ENCODE assay signal across 8 cellular contexts in the genomic region with DNA sequence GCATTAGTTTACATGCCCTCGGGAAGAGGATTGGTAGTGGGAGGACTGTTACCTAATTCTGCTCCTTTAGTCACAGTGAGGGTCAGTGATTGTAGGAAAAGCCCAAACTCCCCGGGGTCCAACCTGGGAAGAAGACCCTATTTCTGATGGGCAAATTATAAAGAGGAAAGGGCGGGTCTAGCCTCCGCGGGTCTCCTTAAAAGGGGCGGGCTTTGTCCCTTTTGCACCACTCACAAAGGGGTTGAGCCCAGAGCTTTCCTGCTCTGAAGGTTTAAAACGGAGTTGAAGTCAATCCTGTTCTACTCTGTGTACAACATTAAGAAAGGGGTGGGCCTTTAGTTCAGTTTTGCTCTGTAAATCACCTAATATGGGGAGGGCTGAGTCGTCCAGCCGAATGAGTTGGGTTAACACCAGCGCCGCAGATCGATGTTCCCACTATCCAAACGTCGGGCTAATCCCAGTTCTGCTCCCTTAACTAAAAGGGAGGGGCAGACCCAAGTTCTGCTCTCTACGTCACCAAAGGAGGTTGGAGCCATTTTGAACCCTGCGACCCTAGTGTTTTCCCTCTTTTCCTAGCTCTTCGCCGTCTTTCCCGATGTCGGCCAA. TPM values are rescaled to one million over a fixed set of nuclear protein-coding genes. Genes with fewer than 3 reads are reported as not detected.
DNase-seq lines count a peak whose midpoint lies in the region; ATAC-seq and TF ChIP-seq lines count a peak whose summit lies in the region.

No MANE protein-coding gene starts in this region.

- H3K27me3 Mint-ChIP-seq in osteocyte (ENCODE audit: unreplicated experiment), result no peaks in the 10 kb centered on the region

- peak overlapping the region; percentile 98 for H3K4me3 ChIP-seq in WI38 (ENCODE audit: low read depth, low read length)
- H3K4me3 ChIP-seq in fibroblast of mammary gland (ENCODE audit: control insufficient read depth, low read depth, low read length), result peak overlapping the region; percentile 94

- TF ChIP-seq CTCF in WI38 (IDR thresholded peaks at IDR 0.05; ENCODE audit: low read depth, low read length) (no peak), fibroblast of mammary gland (conservative IDR thresholded peaks at IDR 0.05; ENCODE audit: control insufficient read depth, insufficient read depth, low read depth, low read length) (no peak), osteocyte (IDR thresholded peaks at IDR 0.05) (no peak)

- ATAC-seq in HG03378 (IDR thresholded peaks at IDR 0.05; ENCODE audit: unreplicated experiment), result no peak

- H3K4me1 Mint-ChIP-seq in osteocyte (ENCODE audit: unreplicated experiment), result peaks cover 52% of the 10 kb centered on the region

- intact Hi-C loops in posterior vena cava (cut with DNase I), result loop anchor here in 1 of 2 donors (5.0 kb wide), 1 partner anchor 50 kb away; the partner anchor contains the start of gene ATF6B

- H3K36me3 Mint-ChIP-seq in osteocyte (ENCODE audit: unreplicated experiment), result peaks cover 17% of the 10 kb centered on the region

- DNase-seq in activated naive CD4-positive, alpha-beta T cell treated with Interleukin-2 at 50 U/mL for 16 hours, result peak; percentile 44
- DNase-seq in activated naive CD4-positive, alpha-beta T cell (lab: John Stamatoyannopoulos, UW), result no peak
- DNase-seq in NCI-H1105 (lab: John Stamatoyannopoulos, UW), result peak; percentile 86
- DNase-seq in fibroblast of mammary gland (ENCODE audit: low read depth), result no peak
- no peak for DNase-seq in osteocyte (ENCODE audit: extremely low spot score, unreplicated experiment)
- DNase-seq in posterior vena cava (ENCODE audit: low spot score), result no peak

- no peaks in the 10 kb centered on the region for H3K9me3 Mint-ChIP-seq in osteocyte (ENCODE audit: unreplicated experiment)

- H3K27ac Mint-ChIP-seq in osteocyte (ENCODE audit: unreplicated experiment), result peak overlapping the region; percentile 100

- H3K4me3 Mint-ChIP-seq in osteocyte (ENCODE audit: unreplicated experiment), result peak overlapping the region; percentile 90

RNA-seq across cellular contexts. Expression of gene RNF5, which starts 0.9 kb away (rescaled TPM):
- 47.1 and 51.6 TPM in 2 replicates for total RNA-seq in osteocyte
- 10 to 100 TPM; 43.2 to 46.7 TPM for total RNA-seq in posterior vena cava

RNA-seq across cellular contexts. Expression of gene AGPAT1, which starts 1.4 kb away (rescaled TPM):
- 81.1 and 82.6 TPM in 2 replicates for total RNA-seq in osteocyte
- 10 to 100 TPM; 42.0 to 53.3 TPM for total RNA-seq in posterior vena cava

RNA-seq across cellular contexts. Expression of gene AGER, which starts 6.8 kb away (rescaled TPM):
- total RNA-seq in osteocyte, result 3.8 and 4.1 TPM in 2 replicates
- 1 to 10 TPM; 4.6 to 7.3 TPM for total RNA-seq in posterior vena cava

RNA-seq across cellular contexts. Expression of gene PBX2, which starts 12.7 kb away (rescaled TPM):
- total RNA-seq in osteocyte (71.4 and 77.1 TPM in 2 replicates), posterior vena cava (10 to 100 TPM; 49.4 to 53.1 TPM)

RNA-seq across cellular contexts. Expression of gene EGFL8, which starts 12.9 kb away (rescaled TPM):
- total RNA-seq in osteocyte (21.4 and 22.8 TPM in 2 replicates), posterior vena cava (10 to 100 TPM; 16.9 to 19.2 TPM)

Comparison
In these comparisons a context has a peak if more than half of its experiments do, and no peak if none do; other contexts are left out.
1. DNase-seq: peak in activated naive CD4-positive, alpha-beta T cell treated with Interleukin-2 at 50 U/mL for 16 hours (single experiment) and NCI-H1105 (single experiment); none in activated naive CD4-positive, alpha-beta T cell (0 of 4), fibroblast of mammary gland (single experiment), osteocyte (single experiment) and posterior vena cava (single experiment).